ENCODE assay signal across 8 cellular contexts in the genomic region with DNA sequence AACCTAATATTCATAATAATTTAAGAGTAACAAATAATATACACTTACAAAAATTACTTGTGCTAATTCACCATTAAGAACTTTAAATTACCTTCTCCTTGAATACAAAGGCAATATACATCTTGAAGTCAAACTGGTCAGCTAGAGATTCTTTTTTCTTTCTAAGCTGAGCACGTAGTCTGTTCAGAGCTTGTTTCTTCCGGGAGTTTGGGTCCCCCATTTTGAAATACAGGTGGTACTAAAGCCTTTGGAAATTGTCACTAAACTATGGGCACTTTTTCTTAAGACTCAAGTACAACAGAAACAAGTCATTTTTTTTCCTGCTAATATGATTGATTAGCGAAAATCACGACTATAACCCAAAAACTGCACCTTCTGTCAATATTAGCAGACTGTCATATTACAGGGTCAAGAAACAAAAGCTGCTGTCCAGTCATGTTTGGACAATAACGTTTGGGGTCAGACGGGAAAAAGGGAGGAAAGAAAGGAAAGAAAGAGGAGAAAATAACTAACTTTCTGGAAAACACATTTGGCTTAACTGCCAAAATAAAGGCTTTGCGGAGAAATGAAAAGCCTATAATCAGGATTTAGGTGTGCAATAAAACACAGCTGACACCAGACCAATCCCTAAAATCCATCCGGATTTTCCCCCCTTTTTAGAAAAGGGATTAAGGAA. TPM values are rescaled to one million over a fixed set of nuclear protein-coding genes. Genes with fewer than 3 reads are reported as not detected.
DNase-seq lines count a peak whose midpoint lies in the region; ATAC-seq, FAIRE-seq and TF ChIP-seq lines count a peak whose summit lies in the region.

No MANE protein-coding gene starts in this region.

- WGBS in GM23248 (ENCODE audit: low coverage in 1 of 2, low lambda C conversion rate in 2 of 2, missing lambda C conversion rate in 2 of 2), 2 experiments: 8 to 9% methylated on average over 8 of the region's 8 CpGs
- 4 to 6% methylated on average over 8 of the region's 8 CpGs for WGBS in esophagus squamous epithelium, 2 donors

- no peak overlapping the region for H2AFZ ChIP-seq in GM23248

- no peaks in the 10 kb centered on the region for H3K9me2 ChIP-seq in GM23248 (ENCODE audit: insufficient read depth)

- H3K79me2 ChIP-seq in GM23248 (ENCODE audit: insufficient read depth): peaks cover 71% of the 10 kb centered on the region

- peaks cover 42% of the 10 kb centered on the region for H3K4me1 ChIP-seq in GM23248 (ENCODE audit: insufficient read depth)
- H3K4me1 ChIP-seq in SJSA1 (replicated peaks): peaks cover 16% of the 10 kb centered on the region
- H3K4me1 ChIP-seq in esophagus squamous epithelium: peaks cover 11 to 63% (median 43%) of the 10 kb centered on the region in 3 donors

- peak overlapping the region; percentile 98 for H3K27ac ChIP-seq in GM23248
- H3K27ac ChIP-seq in SJSA1: peak overlapping the region; percentile 98; the same call in 1 of the 2 replicates
- H3K27ac ChIP-seq in esophagus squamous epithelium: peak overlapping the region; percentile 17 to 100 (median 100)

- peak overlapping the region; percentile 100 for H3K9ac ChIP-seq in GM23248

- intact Hi-C loops in esophagus squamous epithelium (cut with DNase I): loop anchor here (10.0 kb wide), 1 partner anchor 46 kb away; no protein-coding TSS in a partner anchor

- peaks cover 46% of the 10 kb centered on the region for H4K20me1 ChIP-seq in GM23248 (ENCODE audit: insufficient read depth)

- peaks cover 47% of the 10 kb centered on the region for H3F3A ChIP-seq in GM23248 (ENCODE audit: insufficient read depth)

- no peak for ATAC-seq in HG03280 (IDR thresholded peaks at IDR 0.05; ENCODE audit: unreplicated experiment)

- DNase-seq in GM23248 (no peak), SJSA1 (ENCODE audit: low read depth in 1 of 2, low spot score in 2 of 2) (peak in 1 of 2 experiments; percentile 19), esophagus squamous epithelium (lab: John Stamatoyannopoulos, UW) (no peak), retinal pigment epithelial cell (ENCODE audit: low read depth) (no peak), frontal cortex (ENCODE audit: low spot score in 2 of 2) (no peak), GM19238 (ENCODE audit: insufficient read length, low spot score) (no peak), NCI-H524 (lab: John Stamatoyannopoulos, UW) (no peak)

- H3K4me3 ChIP-seq in GM23248 (peak overlapping the region; percentile 97), SJSA1 (peak overlapping the region; percentile 67), esophagus squamous epithelium (peak overlapping the region; percentile 74 to 100 (median 92)), retinal pigment epithelial cell (ENCODE audit: low read length) (peak overlapping the region; percentile 98)

- H3K4me2 ChIP-seq in GM23248 (ENCODE audit: unreplicated experiment): peak overlapping the region; percentile 99

- TF ChIP-seq CTCF in esophagus squamous epithelium (IDR thresholded peaks at IDR 0.05): no peak
- TF ChIP-seq CTCF in retinal pigment epithelial cell (conservative IDR thresholded peaks at IDR 0.05; ENCODE audit: low read depth, low read length): no peak

- peaks cover 39% of the 10 kb centered on the region for H3K36me3 ChIP-seq in GM23248 (ENCODE audit: low read depth)
- H3K36me3 ChIP-seq in SJSA1: peaks cover 63% of the 10 kb centered on the region
- H3K36me3 ChIP-seq in esophagus squamous epithelium: peaks cover 6 to 40% (median 9%) of the 10 kb centered on the region in 3 donors

- in situ Hi-C loops in GM23248 (cut with MboI): no loop called here

- no peaks in the 10 kb centered on the region for H3K27me3 ChIP-seq in GM23248 (replicated peaks; ENCODE audit: insufficient read depth)
- no peaks in the 10 kb centered on the region for H3K27me3 ChIP-seq in SJSA1 (replicated peaks)
- no peaks in the 10 kb centered on the region for H3K27me3 ChIP-seq in esophagus squamous epithelium

- TF ChIP-seq POLR2A in esophagus squamous epithelium (IDR thresholded peaks at IDR 0.05): no peak

- no peak for FAIRE-seq in frontal cortex (lab: Jason Lieb, UNC)

- H3K9me3 ChIP-seq in GM23248 (ENCODE audit: low read depth): no peaks in the 10 kb centered on the region
- H3K9me3 ChIP-seq in SJSA1 (replicated peaks): no peaks in the 10 kb centered on the region
- H3K9me3 ChIP-seq in esophagus squamous epithelium: no peaks in the 10 kb centered on the region

RNA-seq across cellular contexts. Expression of gene C6orf62, which starts 0.4 kb away (rescaled TPM):
- total RNA-seq in GM23248 (2014; rRNA removed; shearing (Covaris generic)): 107 and 118 TPM in 2 replicates
- polyA plus RNA-seq in GM23248 (2016; fragmentation: Nextera tagmentation; extraction: Ambion mirVana): 307 and 315 TPM in 2 replicates
- total RNA-seq in SJSA1 (2014; rRNA removed; shearing (Covaris generic)): 94.4 and 124 TPM in 2 replicates
- total RNA-seq in esophagus squamous epithelium: 10 to 100 TPM; 38.5 to 82.9 (median 54.8) TPM
- total RNA-seq in frontal cortex: 79.5 TPM

RNA-seq across cellular contexts. Expression of gene ACOT13, which starts 51.7 kb away (rescaled TPM):
- total RNA-seq in GM23248 (2014; rRNA removed; shearing (Covaris generic)): 1.8 and 3.4 TPM in 2 replicates
- 26.2 and 27.7 TPM in 2 replicates for polyA plus RNA-seq in GM23248 (2016; fragmentation: Nextera tagmentation; extraction: Ambion mirVana)
- 7.5 and 10.6 TPM in 2 replicates for total RNA-seq in SJSA1 (2014; rRNA removed; shearing (Covaris generic))
- total RNA-seq in esophagus squamous epithelium (1 to 10 TPM; 2.5 to 6.1 (median 3.6) TPM), frontal cortex (4.5 TPM)

RNA-seq across cellular contexts. Expression of gene TDP2, which starts 51.9 kb away (rescaled TPM):
- total RNA-seq in GM23248 (2014; rRNA removed; shearing (Covaris generic)): 18.6 and 24.9 TPM in 2 replicates
- 32.4 and 34.5 TPM in 2 replicates for polyA plus RNA-seq in GM23248 (2016; fragmentation: Nextera tagmentation; extraction: Ambion mirVana)
- 23.4 and 23.6 TPM in 2 replicates for total RNA-seq in SJSA1 (2014; rRNA removed; shearing (Covaris generic))
- total RNA-seq in esophagus squamous epithelium: 10 to 100 TPM; 12.2 to 31.9 (median 19.7) TPM
- 27.3 TPM for total RNA-seq in frontal cortex

RNA-seq across cellular contexts. Expression of gene GMNN, which starts 56.1 kb away (rescaled TPM):
- 8.4 and 16.2 TPM in 2 replicates for total RNA-seq in GM23248 (2014; rRNA removed; shearing (Covaris generic))
- polyA plus RNA-seq in GM23248 (2016; fragmentation: Nextera tagmentation; extraction: Ambion mirVana): 25.0 and 26.5 TPM in 2 replicates
- total RNA-seq in SJSA1 (2014; rRNA removed; shearing (Covaris generic)): 88.5 and 102 TPM in 2 replicates
- total RNA-seq in esophagus squamous epithelium: 10 to 100 TPM; 12.4 to 24.3 (median 16.3) TPM
- 7.7 TPM for total RNA-seq in frontal cortex
